Comparison of ENCODE assay signal across 8 cellular contexts in the genomic region with DNA sequence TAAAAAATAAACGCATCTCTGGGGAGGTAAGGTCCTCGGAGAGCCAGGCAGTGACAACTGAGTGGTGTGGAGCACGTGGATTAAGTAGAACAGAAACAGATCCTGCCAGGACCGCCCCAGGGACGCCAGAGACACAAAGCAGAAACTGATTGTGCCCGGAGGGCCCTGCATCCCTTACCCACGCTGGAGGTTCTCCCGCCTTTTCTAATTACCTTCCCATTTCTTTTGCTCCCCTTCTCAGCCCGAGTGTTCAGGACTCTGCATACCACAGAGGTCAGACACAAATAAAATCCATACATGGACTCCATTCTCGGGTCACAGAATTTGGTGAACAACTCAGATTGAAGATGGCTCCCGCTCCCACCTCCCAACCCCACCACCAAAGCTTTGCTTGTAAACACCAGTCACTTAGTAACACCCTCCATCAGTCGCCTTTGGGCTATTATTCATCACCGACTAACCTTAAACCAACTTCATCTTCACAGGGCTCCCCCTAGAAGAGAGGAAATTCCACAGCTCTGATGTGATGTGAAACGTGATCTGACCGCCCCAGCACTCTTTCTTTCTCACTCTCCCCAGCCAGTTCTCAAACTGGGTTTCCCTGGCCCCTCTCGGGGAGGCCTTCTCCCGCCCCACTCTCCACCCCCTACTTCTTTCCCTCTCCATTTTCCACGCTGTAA. TPM values are rescaled to one million over a fixed set of nuclear protein-coding genes. Genes with fewer than 3 reads are reported as not detected.
DNase-seq lines count a peak whose midpoint lies in the region; ATAC-seq, FAIRE-seq and TF ChIP-seq lines count a peak whose summit lies in the region.

No MANE protein-coding gene starts in this region.

- TF ChIP-seq CTCF in GM10266 (IDR thresholded peaks at IDR 0.05; ENCODE audit: control insufficient read depth, insufficient read depth, low read depth, missing control alignments) (peak; percentile 5), Panc1 (IDR thresholded peaks at IDR 0.05) (no peak), MCF 10A (IDR thresholded peaks at IDR 0.05; ENCODE audit: unreplicated experiment) (no peak), kidney (IDR thresholded peaks at IDR 0.05; ENCODE audit: borderline replicate concordance, extremely low read depth, insufficient read depth) (no peak)

- H3K27me3 Mint-ChIP-seq in MCF 10A (ENCODE audit: insufficient read depth, unreplicated experiment): no peaks in the 10 kb centered on the region

- POLR2A ChIA-PET in Panc1 (lab: Charles Lee) (interaction anchor here (0.6 kb wide), 1 partner anchor 27 kb away, joined by 4 read pairs; no protein-coding TSS in a partner anchor), MCF 10A (lab: Yijun Ruan, JAX) (interaction anchor here (1.1 to 1.7 kb wide), 3 partner anchors 32 to 113 kb away, joined by 4 to 8 read pairs (median 5); a partner anchor contains a TSS)

- DNase-seq in GM10266 (ENCODE audit: extremely low spot score) (peak; percentile 71), Panc1 (ENCODE audit: low read depth, low spot score) (no peak), MCF 10A (ENCODE audit: unreplicated experiment) (peak; percentile 90), kidney (no peak), SIG-M5 (lab: John Stamatoyannopoulos, UW) (no peak), COR-L47 (lab: John Stamatoyannopoulos, UW) (no peak)
- DNase-seq in stimulated activated CD8-positive, alpha-beta memory T cell treated with anti-CD3 and anti-CD28 coated beads, Interleukin-7, amount 100 ng/mL, for 4 hours (ENCODE audit: low read depth in 2 of 2): peak; percentile 6 to 18

- in situ Hi-C loops in Panc1 (cut with HindIII; ENCODE audit: low pct_unique_long_range_greater_than_20kb, low sequenced_read_pairs): no loop called here

- intact Hi-C loops in Panc1 (cut with micrococcal nuclease; ENCODE audit: unreplicated experiment): no loop called here
- intact Hi-C loops in MCF 10A (cut with micrococcal nuclease): loop anchor here (1.0 kb wide), 1 partner anchor 78 kb away; no protein-coding TSS in a partner anchor
- intact Hi-C loops in kidney (cut with DNase I): no loop called here

- no peaks in the 10 kb centered on the region for H3K9me3 ChIP-seq in Panc1 (ENCODE audit: control insufficient read depth, insufficient read depth, low read depth, low read length)
- H3K9me3 ChIP-seq in kidney (ENCODE audit: control insufficient read depth in 1 of 2, low read length in 2 of 2): no peaks in the 10 kb centered on the region

- no peak for FAIRE-seq in kidney (lab: Jason Lieb, UNC)

- H3K4me1 ChIP-seq in Panc1 (ENCODE audit: control insufficient read depth, insufficient read depth, low read length): peaks cover 60% of the 10 kb centered on the region
- peaks cover 22% of the 10 kb centered on the region in 2 donors for H3K4me1 ChIP-seq in kidney (ENCODE audit: control insufficient read depth in 1 of 2, insufficient read depth in 1 of 2, low read depth in 1 of 2, low read length in 2 of 2)

- H3K27ac ChIP-seq in Panc1 (ENCODE audit: low read length) (peak overlapping the region; percentile 96), kidney (ENCODE audit: low read depth in 2 of 2, low read length in 2 of 2) (peak overlapping the region; percentile 72 to 87)

- ATAC-seq in Panc1 (peak; percentile 76), GM21367 (IDR thresholded peaks at IDR 0.05; ENCODE audit: unreplicated experiment) (no peak)

- peak overlapping the region; percentile 3 to 43 for H3K4me3 ChIP-seq in Panc1 (ENCODE audit: low read depth in 2 of 2, low read length in 2 of 2)
- peak overlapping the region in 1 of 2 donors; percentile 14 for H3K4me3 ChIP-seq in kidney (ENCODE audit: low read length in 2 of 2)

- no peaks in the 10 kb centered on the region for H3K36me3 Mint-ChIP-seq in MCF 10A (ENCODE audit: insufficient read depth, unreplicated experiment)

- peaks cover 34% of the 10 kb centered on the region for H3K4me1 Mint-ChIP-seq in MCF 10A (ENCODE audit: insufficient read depth, unreplicated experiment)

- BruUV-seq in Panc1 (replicated peaks; lab: Mats Ljungman, UMichigan) (TSS peak; percentile 95), MCF 10A (replicated peaks; lab: Mats Ljungman, UMichigan) (no TSS peak)

- H3K27ac Mint-ChIP-seq in MCF 10A (ENCODE audit: low read depth, unreplicated experiment): peak overlapping the region; percentile 62

- no peaks in the 10 kb centered on the region for H3K27me3 ChIP-seq in Panc1 (ENCODE audit: control insufficient read depth, insufficient read depth, low read length)

- H3K36me3 ChIP-seq in Panc1 (ENCODE audit: control insufficient read depth, insufficient read depth, low read length) (no peaks in the 10 kb centered on the region), kidney (ENCODE audit: control insufficient read depth in 1 of 2, insufficient read depth in 2 of 2, low read length in 2 of 2) (no peaks in the 10 kb centered on the region)

- CTCF ChIA-PET in Panc1 (lab: Charles Lee): interaction anchor here (0.6 to 1.1 kb wide), 2 partner anchors 34 to 526 kb away, joined by 3 read pairs; no protein-coding TSS in a partner anchor
- CTCF ChIA-PET in MCF 10A (lab: Yijun Ruan, JAX): interaction anchor here (0.6 to 4.0 kb wide), 3 partner anchors 9 to 34 kb away, joined by 3 to 16 read pairs (median 3); no protein-coding TSS in a partner anchor

- H3K9me3 Mint-ChIP-seq in MCF 10A (ENCODE audit: unreplicated experiment): no peaks in the 10 kb centered on the region

- peak overlapping the region in 1 of 2 donors; percentile 42 for H3K9ac ChIP-seq in kidney (ENCODE audit: low read length in 2 of 2)

- no peak overlapping the region for H3K4me3 Mint-ChIP-seq in MCF 10A (ENCODE audit: unreplicated experiment)

RNA-seq across cellular contexts. Expression of a gene that starts 32.6 kb away (rescaled TPM):
- total RNA-seq in Panc1 (2021; ENCODE audit: unreplicated experiment) (42.1 TPM), MCF 10A (2022) (6.0 and 6.2 TPM in 2 replicates), kidney (30.4 TPM)
- polyA plus RNA-seq in Panc1 (2012; ENCODE audit: insufficient read length): 24.5 TPM
- polyA plus RNA-seq in kidney (ENCODE audit: insufficient read depth, low read depth, low replicate concordance): 19.1 TPM

Comparison
In these comparisons a context has a peak if more than half of its experiments do, and no peak if none do; other contexts are left out.
1. DNase-seq: peak in GM10266 (single experiment), MCF 10A (single experiment) and stimulated activated CD8-positive, alpha-beta memory T cell treated with anti-CD3 and anti-CD28 coated beads, Interleukin-7, amount 100 ng/mL, for 4 hours (2 of 2); none in Panc1 (single experiment), kidney (single experiment), SIG-M5 (single experiment) and COR-L47 (single experiment).